Comparison of ENCODE assay signal across 15 cellular contexts in the genomic region with DNA sequence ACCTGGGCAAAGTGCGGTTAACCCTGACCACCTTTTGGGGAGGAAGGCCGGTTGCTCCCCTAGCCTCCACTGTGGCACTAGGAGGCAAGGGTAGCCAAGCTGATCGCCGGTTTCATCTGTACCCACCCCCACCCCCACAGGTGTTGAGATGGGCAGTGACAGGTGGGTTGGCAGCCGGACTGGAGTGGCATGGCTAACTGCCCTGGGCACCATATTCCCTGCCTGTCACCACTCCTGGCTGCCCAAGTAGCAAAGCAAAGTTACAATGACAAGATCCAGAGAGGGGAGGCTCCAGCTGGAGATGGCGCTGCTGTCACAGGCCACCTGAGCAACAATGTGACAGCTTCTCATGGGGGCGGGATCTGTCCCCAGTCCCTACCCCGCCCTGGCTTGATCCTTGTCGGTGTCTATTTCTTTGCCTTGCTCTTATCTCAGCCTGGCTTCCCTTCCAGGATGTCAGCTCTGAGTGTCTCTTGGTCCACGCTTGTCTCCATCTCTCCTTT. TPM values are rescaled to one million over a fixed set of nuclear protein-coding genes. Genes with fewer than 3 reads are reported as not detected.
DNase-seq lines count a peak whose midpoint lies in the region; ATAC-seq and TF ChIP-seq lines count a peak whose summit lies in the region.
"Had no signal": no experiment of that assay in that cellular context is flagged by ENCODE, and none has a peak within 500 bp of the region (broad histone marks: within the 10 kb centered on the region; RNA-seq: fewer than 3 reads in every experiment).

No MANE protein-coding gene starts in this region.

- no peaks in the 10 kb centered on the region for H3K79me2 ChIP-seq in HCT116 (ENCODE audit: insufficient read depth, low read length)

- no peak for ATAC-seq in HCT116
- ATAC-seq in HG02642 (IDR thresholded peaks at IDR 0.05; ENCODE audit: poor library complexity, unreplicated experiment): no peak
- ATAC-seq: activated CD8-positive, alpha-beta T cell treated with anti-CD3 and anti-CD28 coated beads, Interleukin-2, amount 10 ng/mL, durations not matched to agents 7 days and 5 days had no signal

- H3K9me3 Mint-ChIP-seq in CD4-positive, alpha-beta memory T cell: peaks cover 0 to 1% (median 0%) of the 10 kb centered on the region in 8 donors
- H3K9me3 Mint-ChIP-seq in progenitor cell of endocrine pancreas (ENCODE audit: low read depth): no peaks in the 10 kb centered on the region

- H3K4me3 ChIP-seq in CD4-positive, alpha-beta memory T cell (ENCODE audit: low read length in 2 of 2): no peak overlapping the region
- H3K4me3 ChIP-seq in HCT116 (replicated peaks in 1 of 2; ENCODE audit: low read depth in 1 of 2, low read length in 2 of 2) (peak overlapping the region; percentile 59 to 68), esophagus muscularis mucosa (peak overlapping the region in 3 of 4 donors; percentile 53 to 70 (median 55))
- H3K4me3 ChIP-seq: PC-9 had no signal

- no peak overlapping the region for H2AFZ ChIP-seq in HCT116 (ENCODE audit: low read depth, low read length, poor library complexity, severe bottlenecking)
- H2AFZ ChIP-seq: PC-9 had no signal

- H3K27me3 Mint-ChIP-seq in CD4-positive, alpha-beta memory T cell: peaks cover 44% of the 10 kb centered on the region in 2 donors
- peaks cover 84% of the 10 kb centered on the region for H3K27me3 Mint-ChIP-seq in progenitor cell of endocrine pancreas

- H3K4me1 ChIP-seq in CD4-positive, alpha-beta memory T cell (ENCODE audit: insufficient read depth, low read length): peaks cover 13% of the 10 kb centered on the region
- H3K4me1 ChIP-seq in HCT116 (ENCODE audit: control insufficient read depth in 1 of 2, insufficient read depth in 2 of 2, low read length in 2 of 2) (peaks cover 8 to 29% of the 10 kb centered on the region in 2 experiments), esophagus muscularis mucosa (peaks cover 14 to 36% (median 31%) of the 10 kb centered on the region in 4 donors)

- H3K27me3 ChIP-seq in CD4-positive, alpha-beta memory T cell (ENCODE audit: insufficient read depth, low read length): peaks cover 12% of the 10 kb centered on the region
- H3K27me3 ChIP-seq in HCT116 (ENCODE audit: insufficient read depth, low read length) (no peaks in the 10 kb centered on the region), esophagus muscularis mucosa (peaks cover 0 to 69% (median 26%) of the 10 kb centered on the region in 4 donors)

- H3K36me3 ChIP-seq in CD4-positive, alpha-beta memory T cell (ENCODE audit: insufficient read depth, low read length): no peaks in the 10 kb centered on the region
- H3K36me3 ChIP-seq in HCT116 (ENCODE audit: control insufficient read depth in 1 of 2, insufficient read depth in 2 of 2, low read length in 2 of 2) (no peaks in the 10 kb centered on the region), esophagus muscularis mucosa (no peaks in the 10 kb centered on the region)
- H3K36me3 ChIP-seq: left lung had no signal

- TF ChIP-seq EP300 in esophagus muscularis mucosa (IDR thresholded peaks at IDR 0.05): no peak

- H3K27ac ChIP-seq in CD4-positive, alpha-beta memory T cell (ENCODE audit: low read depth, low read length): no peak overlapping the region
- H3K27ac ChIP-seq in HCT116 (ENCODE audit: low read depth, low read length): no peak overlapping the region
- no peak overlapping the region for H3K27ac ChIP-seq in esophagus muscularis mucosa (replicated peaks in 1 of 4)
- H3K27ac ChIP-seq: left lung, PC-9 had no signal

- intact Hi-C loops in CD4-positive, alpha-beta memory T cell (cut with micrococcal nuclease): no loop called here
- intact Hi-C loops in HCT116 (cut with micrococcal nuclease) (loop anchor here (2.0 kb wide), 1 partner anchor 349 kb away; no protein-coding TSS in a partner anchor), esophagus muscularis mucosa (cut with DNase I) (no loop called here)

- H3K36me3 Mint-ChIP-seq in CD4-positive, alpha-beta memory T cell: no peaks in the 10 kb centered on the region
- no peaks in the 10 kb centered on the region for H3K36me3 Mint-ChIP-seq in progenitor cell of endocrine pancreas (ENCODE audit: insufficient read depth)

- POLR2A ChIA-PET in CD4-positive, alpha-beta memory T cell (lab: Charles Lee; ENCODE audit: partially characterized antibody): no interaction called here
- POLR2A ChIA-PET in HCT116 (lab: Charles Lee): no interaction called here

- peak; percentile 33; the same call in 1 of the 2 replicates for TF ChIP-seq RAD21 in HCT116 (IDR thresholded peaks at IDR 0.05; ENCODE audit: low read depth)

- no peaks in the 10 kb centered on the region for H3K9me3 ChIP-seq in CD4-positive, alpha-beta memory T cell (ENCODE audit: control insufficient read depth in 1 of 2, low read length in 2 of 2)
- no peaks in the 10 kb centered on the region for H3K9me3 ChIP-seq in HCT116 (ENCODE audit: control insufficient read depth in 1 of 2, insufficient read depth in 1 of 2, low read depth in 1 of 2, low read length in 2 of 2)
- H3K9me3 ChIP-seq in esophagus muscularis mucosa: no peaks in the 10 kb centered on the region
- H3K9me3 ChIP-seq: left lung had no signal

- TF ChIP-seq CTCF in HCT116 (IDR thresholded peaks at IDR 0.05 in 2 of 3, conservative IDR thresholded peaks at IDR 0.05 in 1 of 3; ENCODE audit: borderline replicate concordance in 1 of 3, insufficient read depth in 1 of 3, low read depth in 2 of 3, low read length in 2 of 3) (no peak), esophagus muscularis mucosa (IDR thresholded peaks at IDR 0.05) (no peak), progenitor cell of endocrine pancreas (IDR thresholded peaks at IDR 0.05; ENCODE audit: unreplicated experiment) (no peak)

- 62% methylated on average over 8 of the region's 10 CpGs for WGBS in esophagus muscularis mucosa

- no peaks in the 10 kb centered on the region for H3K9me2 ChIP-seq in HCT116 (ENCODE audit: insufficient read depth)

- RAD21 ChIA-PET in HCT116 (lab: Charles Lee; ENCODE audit: low non-redundant PET in 1 of 2, low total read pairs in 2 of 2, uncharacterized antibody in 2 of 2, unreplicated experiment in 2 of 2): no interaction called here

- no peak overlapping the region for H3K9ac ChIP-seq in HCT116 (ENCODE audit: low read length)

- no TSS peak for BruUV-seq in HCT116 (replicated peaks; lab: Mats Ljungman, UMichigan)

- H3K4me1 Mint-ChIP-seq in CD4-positive, alpha-beta memory T cell: peaks cover 0 to 17% (median 4%) of the 10 kb centered on the region in 4 donors
- no peaks in the 10 kb centered on the region for H3K4me1 Mint-ChIP-seq in progenitor cell of endocrine pancreas (ENCODE audit: low read depth)

- H3K4me2 ChIP-seq in HCT116 (ENCODE audit: low read length): peak overlapping the region; percentile 98
- H3K4me2 ChIP-seq: PC-9 had no signal

- no peak for TF ChIP-seq POLR2A in HCT116 (IDR thresholded peaks at IDR 0.05; ENCODE audit: borderline replicate concordance, extremely low read depth, insufficient read depth, insufficient read length)
- TF ChIP-seq POLR2A in esophagus muscularis mucosa (IDR thresholded peaks at IDR 0.05; ENCODE audit: low read depth): no peak

- CTCF ChIA-PET in CD4-positive, alpha-beta memory T cell (lab: Charles Lee; ENCODE audit: partially characterized antibody): no interaction called here
- CTCF ChIA-PET in HCT116 (lab: Charles Lee): no interaction called here

- H4K20me1 ChIP-seq in HCT116 (ENCODE audit: insufficient read depth): no peaks in the 10 kb centered on the region

- no peak overlapping the region for H3K27ac Mint-ChIP-seq in CD4-positive, alpha-beta memory T cell
- H3K27ac Mint-ChIP-seq in progenitor cell of endocrine pancreas: no peak overlapping the region
- H3K27ac Mint-ChIP-seq: activated CD8-positive, alpha-beta T cell treated with anti-CD3 and anti-CD28 coated beads, Interleukin-2, amount 10 ng/mL, durations not matched to agents 7 days and 5 days had no signal

- DNase-seq in CD4-positive, alpha-beta memory T cell: no peak
- no peak for DNase-seq in HCT116 (ENCODE audit: low read depth, low spot score)
- DNase-seq in esophagus muscularis mucosa (ENCODE audit: extremely low spot score): no peak
- no peak for DNase-seq in progenitor cell of endocrine pancreas (ENCODE audit: low spot score, unreplicated experiment)
- no peak for DNase-seq in activated effector memory CD4-positive, alpha-beta T cell treated with Interleukin-2 at 50 U/mL for 16 hours
- DNase-seq in HuH-7.5 (ENCODE audit: low spot score): no peak
- no peak for DNase-seq in NAMALWA (ENCODE audit: low spot score)
- DNase-seq: activated CD8-positive, alpha-beta T cell treated with anti-CD3 and anti-CD28 coated beads, Interleukin-2, amount 10 ng/mL, durations not matched to agents 7 days and 5 days; amygdala; C1 segment of cervical spinal cord; NCI-H2081 treated with DMSO at 0.1 percent for 48 hours; PC-9; stimulated activated CD4-positive, alpha-beta T cell treated with anti-CD3 and anti-CD28 coated beads, Interleukin-4, amount 100 ng/mL, for 24 hours had no signal

- peak overlapping the region in 7 of 8 donors; percentile 34 to 90 (median 46) for H3K4me3 Mint-ChIP-seq in CD4-positive, alpha-beta memory T cell
- H3K4me3 Mint-ChIP-seq in progenitor cell of endocrine pancreas (ENCODE audit: low read depth): peak overlapping the region; percentile 49

TF ChIP-seq in HCT116, 20 proteins besides CTCF, POLR2A, EP300 and RAD21:
- peak; percentile 42; the same call in 1 of the 2 replicates for TF ChIP-seq SIN3A (IDR thresholded peaks at IDR 0.05; ENCODE audit: low read depth)
- TF ChIP-seq FOSL1 (IDR thresholded peaks at IDR 0.05; ENCODE audit: low read depth): no peak

RNA-seq across cellular contexts. Expression of a gene that starts 27.0 kb away (rescaled TPM):
- total RNA-seq in CD4-positive, alpha-beta memory T cell: 10 to 100 TPM; 17.3 to 18.9 TPM
- polyA plus RNA-seq in CD4-positive, alpha-beta memory T cell: 10 to 100 TPM in 1 of 2 donors, 1 to 10 TPM in 1; 7.1 to 18.2 TPM
- total RNA-seq in HCT116 (2021; ENCODE audit: unreplicated experiment) (40.0 TPM), esophagus muscularis mucosa (10 to 100 TPM; 10.4 to 14.6 (median 14.3) TPM), progenitor cell of endocrine pancreas (22.4 and 23.2 TPM in 2 replicates)
- 21.7 and 25.5 TPM in 2 replicates for polyA plus RNA-seq in HCT116 (2012)

Comparison
In these comparisons a context has a peak if more than half of its experiments do, and no peak if none do; other contexts are left out.
1. H3K4me3 ChIP-seq: peak in HCT116 (2 of 2) and esophagus muscularis mucosa (3 of 4); none in CD4-positive, alpha-beta memory T cell (0 of 2).